29 cellular contexts compared by ENCODE assay signal in genomic region chr18:78363556-78363955, GRCh38.
"Had no signal": no experiment of that assay in that cellular context is flagged by ENCODE, and none has a peak within 500 bp of the region (broad histone marks: within the 10 kb centered on the region; RNA-seq: fewer than 3 reads in every experiment).

No MANE protein-coding gene starts in this region.

- ATAC-seq: activated CD4-positive, CD25-positive, alpha-beta regulatory T cell treated with anti-CD3 and anti-CD28 coated beads, Interleukin-2, amount 50 U/mL, for 24 hours; activated T-helper 17 cell treated with anti-CD3 and anti-CD28 coated beads, Interleukin-2, amount 50 U/mL, for 72 hours; esophagus mucosa; heart left ventricle; T-helper 17 cell had no signal

- H3K4me1 ChIP-seq: colonic mucosa, heart left ventricle had no signal

- H3K27me3 ChIP-seq: colonic mucosa, heart left ventricle had no signal

- H3K4me3 ChIP-seq: colonic mucosa, heart left ventricle had no signal

- H3K36me3 ChIP-seq: colonic mucosa, heart left ventricle, WERI-Rb-1 had no signal

- H3K36me3 Mint-ChIP-seq: activated naive CD8-positive, alpha-beta T cell had no signal

- H3K4me1 Mint-ChIP-seq: activated B cell treated with CpG ODN at 0.5 μM for 24 hours; activated CD4-positive, alpha-beta memory T cell treated with anti-CD3 and anti-CD28 coated beads, Interleukin-2, amount 10 ng/mL, durations not matched to agents 7 days and 5 days; activated T-helper 17 cell treated with anti-CD3 and anti-CD28 coated beads, Interleukin-2, amount 50 U/mL, for 72 hours; T-helper 17 cell had no signal

- H3K9me3 ChIP-seq: colonic mucosa had no signal

- H3K27ac Mint-ChIP-seq: activated B cell treated with CpG ODN at 0.5 μM for 24 hours; activated CD4-positive, alpha-beta memory T cell treated with anti-CD3 and anti-CD28 coated beads, Interleukin-2, amount 10 ng/mL, durations not matched to agents 7 days and 5 days; activated naive CD8-positive, alpha-beta T cell; activated T-cell treated with anti-CD3 and anti-CD28 coated beads, Interleukin-2, amount 50 U/mL, for 24 hours; activated T-helper 17 cell treated with anti-CD3 and anti-CD28 coated beads, Interleukin-2, amount 50 U/mL, for 72 hours; T-helper 17 cell; T-helper 2 cell treated with Interferon-gamma antibody and Interleukin-4, amounts not matched to agents 5 μg/mL and 100 μg/mL, for 36 hours had no signal

- H3K4me3 Mint-ChIP-seq: activated B cell treated with CpG ODN at 0.5 μM for 24 hours; activated CD4-positive, alpha-beta memory T cell treated with anti-CD3 and anti-CD28 coated beads, Interleukin-2, amount 10 ng/mL, durations not matched to agents 7 days and 5 days; activated naive CD8-positive, alpha-beta T cell; activated T-cell treated with anti-CD3 and anti-CD28 coated beads, Interleukin-2, amount 50 U/mL, for 24 hours; activated T-helper 17 cell treated with anti-CD3 and anti-CD28 coated beads, Interleukin-2, amount 50 U/mL, for 72 hours; T-helper 17 cell; T-helper 2 cell treated with Interferon-gamma antibody and Interleukin-4, amounts not matched to agents 5 μg/mL and 100 μg/mL, for 36 hours had no signal

- H3K27ac ChIP-seq: colonic mucosa, heart left ventricle, WERI-Rb-1 had no signal

- DNase-seq: activated B cell treated with CpG ODN at 0.5 μM for 24 hours; activated CD4-positive, alpha-beta memory T cell treated with anti-CD3 and anti-CD28 coated beads, Interleukin-2, amount 10 ng/mL, durations not matched to agents 7 days and 5 days; activated CD4-positive, alpha-beta T cell treated with anti-CD3 and anti-CD28 coated beads for 48 hours; activated CD4-positive, alpha-beta T cell treated with anti-CD3 and anti-CD28 coated beads, Interleukin-2, amount 50 U/mL, for 4 hours; activated CD8-positive, alpha-beta memory T cell treated with anti-CD3 and anti-CD28 coated beads, Interleukin-2, amount 50 U/mL, for 48 hours; activated effector memory CD4-positive, alpha-beta T cell treated with Interleukin-2 at 50 U/mL for 16 hours; activated gamma-delta T cell treated with Interleukin-2 at 50 U/mL for 16 hours; activated naive CD4-positive, alpha-beta T cell treated with anti-CD3 and anti-CD28 coated beads, Interleukin-2, amount 50 U/mL, for 16 hours; activated naive CD4-positive, alpha-beta T cell treated with Interleukin-2 at 50 U/mL for 16 hours; activated T-cell treated with anti-CD3 and anti-CD28 coated beads for 4 hours; activated T-cell treated with anti-CD3 and anti-CD28 coated beads, Interleukin-2, amount 50 U/mL, for 24 hours; amniotic stem cell; anterior cingulate cortex; caudate nucleus; cerebellar nuclear complex; colonic mucosa; effector CD8-positive, alpha-beta T cell; foreskin fibroblast; glutamatergic neuron; heart left ventricle; T-helper 1 cell; T-helper 17 cell; T1000; WERI-Rb-1 had no signal

- H3K9me3 Mint-ChIP-seq: activated T-cell treated with anti-CD3 and anti-CD28 coated beads, Interleukin-2, amount 50 U/mL, for 24 hours had no signal
